In the genomic region with DNA sequence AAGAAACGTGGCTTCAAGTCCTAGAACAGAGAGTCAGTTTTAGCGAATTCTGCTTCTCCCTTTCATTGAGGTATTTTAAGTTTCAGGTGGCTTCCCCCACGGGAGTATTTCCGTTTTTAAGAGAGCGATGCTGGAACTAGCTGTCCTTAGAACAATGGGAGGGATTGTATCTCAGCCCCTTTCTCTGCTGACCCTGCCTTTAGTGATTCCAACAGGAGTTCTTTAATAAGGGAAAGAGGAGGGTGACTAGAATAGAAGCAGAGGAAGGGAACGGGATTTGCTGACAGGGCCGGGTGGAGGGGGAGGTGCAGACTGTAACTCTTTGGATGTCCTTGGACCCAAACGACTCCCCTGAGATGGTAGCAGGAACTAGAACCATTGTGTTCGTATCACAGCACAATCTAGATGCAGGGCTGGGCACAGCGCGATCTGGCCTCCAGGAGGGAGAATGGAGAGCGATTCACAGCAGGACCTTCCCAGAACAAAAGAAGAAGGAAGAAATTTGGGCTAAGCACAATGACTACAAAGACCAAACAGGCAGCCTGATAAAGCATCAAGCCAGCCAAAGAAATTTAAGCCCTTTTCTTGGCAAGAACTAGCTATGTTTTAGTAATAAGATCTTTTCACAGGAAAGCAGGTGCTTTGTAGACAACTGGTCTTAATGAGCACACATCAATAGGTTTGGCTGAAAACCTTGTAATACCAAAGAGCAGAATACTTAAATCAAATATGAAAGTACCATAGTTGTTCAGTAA, we compare ENCODE assay signal across 17 cellular contexts. TPM values are rescaled to one million over a fixed set of nuclear protein-coding genes. Genes with fewer than 3 reads are reported as not detected.
A peak's percentile ranks its signal among the peaks of the same experiment; 100 is the strongest.
DNase-seq lines count a peak whose midpoint lies in the region; ATAC-seq and TF ChIP-seq lines count a peak whose summit lies in the region.
"Had no signal": no experiment of that assay in that cellular context is flagged by ENCODE, and none has a peak within 500 bp of the region (broad histone marks: within the 10 kb centered on the region; RNA-seq: fewer than 3 reads in every experiment).

No MANE protein-coding gene starts in this region.

- no peak for TF ChIP-seq POLR2A in adrenal gland (IDR thresholded peaks at IDR 0.05)
- TF ChIP-seq POLR2A in tibial nerve (IDR thresholded peaks at IDR 0.05): no peak

- H3K4me2 ChIP-seq in smooth muscle cell: no peak overlapping the region

- H3K27ac ChIP-seq in right atrium auricular region (no peak overlapping the region), iPS-18a (ENCODE audit: low read length) (no peak overlapping the region), smooth muscle cell (ENCODE audit: low read depth) (no peak overlapping the region), adrenal gland (no peak overlapping the region), tibial nerve (no peak overlapping the region)
- H3K27ac ChIP-seq: cardiac muscle cell, prostate gland had no signal

- 35% methylated on average over 12 of the region's 12 CpGs for WGBS in smooth muscle cell (ENCODE audit: low lambda C conversion rate)
- 32 to 43% (median 33%) methylated on average over 12 of the region's 12 CpGs for WGBS in adrenal gland, 4 donors
- 17 to 22% methylated on average over 12 of the region's 12 CpGs for WGBS in tibial nerve, 2 donors

- H4K20me1 ChIP-seq in smooth muscle cell (ENCODE audit: low read depth): no peaks in the 10 kb centered on the region

- DNase-seq in Right ventricle myocardium superior (no peak), right atrium auricular region (ENCODE audit: low spot score) (no peak), NCI-H69 (lab: John Stamatoyannopoulos, UW) (peak; percentile 90), smooth muscle cell (lab: John Stamatoyannopoulos, UW; ENCODE audit: unreplicated experiment) (no peak), adrenal gland (no peak), tibial nerve (ENCODE audit: low spot score in 2 of 2) (no peak)
- no peak for DNase-seq in stimulated activated naive B cell treated with anti-CD40 and anti-IgM and Interleukin-4, amounts not matched to agents 10 μg/mL and 1 μg/mL and 100 μg/mL, for 72 hours
- DNase-seq: activated CD4-positive, alpha-beta memory T cell treated with anti-CD3 and anti-CD28 coated beads for 36 hours; activated effector memory CD4-positive, alpha-beta T cell treated with Interleukin-2 at 50 U/mL for 16 hours; DMS153; KBM-7; NCI-H510A treated with DMSO at 0.1 percent for 48 hours; stimulated activated CD4-positive, alpha-beta T cell treated with anti-CD3 and anti-CD28 coated beads, Interleukin-4, amount 100 ng/mL, for 1 hour had no signal

- H3K4me3 ChIP-seq in right atrium auricular region: no peak overlapping the region
- peak overlapping the region; percentile 9 for H3K4me3 ChIP-seq in iPS-18a (ENCODE audit: low read length)
- H3K4me3 ChIP-seq in smooth muscle cell: no peak overlapping the region
- H3K4me3 ChIP-seq in adrenal gland: no peak overlapping the region
- no peak overlapping the region for H3K4me3 ChIP-seq in tibial nerve
- H3K4me3 ChIP-seq: cardiac muscle cell, prostate gland had no signal

- H3K27me3 Mint-ChIP-seq in stimulated activated naive B cell treated with anti-CD40 and anti-IgM and Interleukin-4, amounts not matched to agents 10 μg/mL and 1 μg/mL and 100 μg/mL, for 72 hours: peaks cover 39 to 40% of the 10 kb centered on the region in 2 donors

- H3K36me3 Mint-ChIP-seq in stimulated activated naive B cell treated with anti-CD40 and anti-IgM and Interleukin-4, amounts not matched to agents 10 μg/mL and 1 μg/mL and 100 μg/mL, for 72 hours: no peaks in the 10 kb centered on the region
- H3K36me3 Mint-ChIP-seq: activated CD4-positive, alpha-beta memory T cell treated with anti-CD3 and anti-CD28 coated beads for 36 hours; stimulated activated effector memory CD8-positive, alpha-beta T cell treated with anti-CD3 and anti-CD28 coated beads, Interleukin-12 subunit alpha, Interleukin-12 subunit beta, amount 100 ng/mL, for 72 hours had no signal

- no peaks in the 10 kb centered on the region for H3K4me1 ChIP-seq in right atrium auricular region
- peaks cover 12% of the 10 kb centered on the region for H3K4me1 ChIP-seq in iPS-18a (ENCODE audit: control insufficient read depth, low read depth, low read length)
- H3K4me1 ChIP-seq in smooth muscle cell (ENCODE audit: low read depth): peaks cover 7% of the 10 kb centered on the region
- H3K4me1 ChIP-seq in adrenal gland (replicated peaks in 1 of 2): no peaks in the 10 kb centered on the region
- peaks cover 0 to 4% (median 0%) of the 10 kb centered on the region in 4 donors for H3K4me1 ChIP-seq in tibial nerve
- H3K4me1 ChIP-seq: prostate gland had no signal

- peak; percentile 31 for ATAC-seq in Right ventricle myocardium superior (ENCODE audit: poor library complexity)
- ATAC-seq in stimulated activated naive B cell treated with anti-CD40 and anti-IgM and Interleukin-4, amounts not matched to agents 10 μg/mL and 1 μg/mL and 100 μg/mL, for 72 hours (replicated peaks): no peak
- ATAC-seq: stimulated activated effector memory CD8-positive, alpha-beta T cell treated with anti-CD3 and anti-CD28 coated beads, Interleukin-12 subunit alpha, Interleukin-12 subunit beta, amount 100 ng/mL, for 72 hours had no signal

- H3K79me2 ChIP-seq in smooth muscle cell (ENCODE audit: low read depth): no peaks in the 10 kb centered on the region

- no peak overlapping the region for H3K27ac Mint-ChIP-seq in stimulated activated naive B cell treated with anti-CD40 and anti-IgM and Interleukin-4, amounts not matched to agents 10 μg/mL and 1 μg/mL and 100 μg/mL, for 72 hours
- H3K27ac Mint-ChIP-seq: activated CD4-positive, alpha-beta memory T cell treated with anti-CD3 and anti-CD28 coated beads for 36 hours; stimulated activated effector memory CD8-positive, alpha-beta T cell treated with anti-CD3 and anti-CD28 coated beads, Interleukin-12 subunit alpha, Interleukin-12 subunit beta, amount 100 ng/mL, for 72 hours had no signal

- no peaks in the 10 kb centered on the region for H3F3A ChIP-seq in smooth muscle cell (ENCODE audit: low read depth)

- H2AFZ ChIP-seq in smooth muscle cell (ENCODE audit: low read depth): peak overlapping the region; percentile 18

- H3K9me3 ChIP-seq in right atrium auricular region (no peaks in the 10 kb centered on the region), iPS-18a (ENCODE audit: control insufficient read depth, low read depth, low read length) (no peaks in the 10 kb centered on the region), smooth muscle cell (replicated peaks; ENCODE audit: low read depth) (no peaks in the 10 kb centered on the region), adrenal gland (replicated peaks in 1 of 3) (no peaks in the 10 kb centered on the region), tibial nerve (no peaks in the 10 kb centered on the region)
- H3K9me3 ChIP-seq: prostate gland had no signal

- no peaks in the 10 kb centered on the region for H3K36me3 ChIP-seq in right atrium auricular region
- no peaks in the 10 kb centered on the region for H3K36me3 ChIP-seq in iPS-18a (ENCODE audit: control insufficient read depth, low read depth, low read length)
- H3K36me3 ChIP-seq in smooth muscle cell (ENCODE audit: low read depth): no peaks in the 10 kb centered on the region
- H3K36me3 ChIP-seq in adrenal gland (replicated peaks in 1 of 2): no peaks in the 10 kb centered on the region
- H3K36me3 ChIP-seq in tibial nerve: no peaks in the 10 kb centered on the region
- H3K36me3 ChIP-seq: cardiac muscle cell, prostate gland had no signal

- H3K4me3 Mint-ChIP-seq in stimulated activated naive B cell treated with anti-CD40 and anti-IgM and Interleukin-4, amounts not matched to agents 10 μg/mL and 1 μg/mL and 100 μg/mL, for 72 hours: no peak overlapping the region
- H3K4me3 Mint-ChIP-seq: activated CD4-positive, alpha-beta memory T cell treated with anti-CD3 and anti-CD28 coated beads for 36 hours; stimulated activated effector memory CD8-positive, alpha-beta T cell treated with anti-CD3 and anti-CD28 coated beads, Interleukin-12 subunit alpha, Interleukin-12 subunit beta, amount 100 ng/mL, for 72 hours had no signal

- H3K9me3 Mint-ChIP-seq in stimulated activated naive B cell treated with anti-CD40 and anti-IgM and Interleukin-4, amounts not matched to agents 10 μg/mL and 1 μg/mL and 100 μg/mL, for 72 hours: no peaks in the 10 kb centered on the region
- H3K9me3 Mint-ChIP-seq: activated CD4-positive, alpha-beta memory T cell treated with anti-CD3 and anti-CD28 coated beads for 36 hours; stimulated activated effector memory CD8-positive, alpha-beta T cell treated with anti-CD3 and anti-CD28 coated beads, Interleukin-12 subunit alpha, Interleukin-12 subunit beta, amount 100 ng/mL, for 72 hours had no signal

- H3K27me3 ChIP-seq in right atrium auricular region: no peaks in the 10 kb centered on the region
- H3K27me3 ChIP-seq in iPS-18a (ENCODE audit: control insufficient read depth, insufficient read depth, low read length): no peaks in the 10 kb centered on the region
- peaks cover 21% of the 10 kb centered on the region for H3K27me3 ChIP-seq in smooth muscle cell (ENCODE audit: low read depth)
- H3K27me3 ChIP-seq in adrenal gland: no peaks in the 10 kb centered on the region
- H3K27me3 ChIP-seq in tibial nerve: no peaks in the 10 kb centered on the region
- H3K27me3 ChIP-seq: cardiac muscle cell had no signal

- TF ChIP-seq CTCF in right atrium auricular region (IDR thresholded peaks at IDR 0.05): no peak
- no peak for TF ChIP-seq CTCF in smooth muscle cell (IDR thresholded peaks at IDR 0.05; ENCODE audit: borderline replicate concordance, insufficient read depth, poor library complexity, severe bottlenecking)
- TF ChIP-seq CTCF in adrenal gland (IDR thresholded peaks at IDR 0.05): no peak
- no peak for TF ChIP-seq CTCF in tibial nerve (IDR thresholded peaks at IDR 0.05)

- H3K4me1 Mint-ChIP-seq in stimulated activated naive B cell treated with anti-CD40 and anti-IgM and Interleukin-4, amounts not matched to agents 10 μg/mL and 1 μg/mL and 100 μg/mL, for 72 hours: no peaks in the 10 kb centered on the region
- H3K4me1 Mint-ChIP-seq: stimulated activated effector memory CD8-positive, alpha-beta T cell treated with anti-CD3 and anti-CD28 coated beads, Interleukin-12 subunit alpha, Interleukin-12 subunit beta, amount 100 ng/mL, for 72 hours had no signal

- TF ChIP-seq EP300 in tibial nerve (IDR thresholded peaks at IDR 0.05): no peak

- intact Hi-C loops in Right ventricle myocardium superior (cut with DNase I) (no loop called here), adrenal gland (cut with DNase I) (no loop called here)

- H3K9ac ChIP-seq in iPS-18a (ENCODE audit: low read length): no peak overlapping the region
- H3K9ac ChIP-seq in smooth muscle cell (ENCODE audit: low read depth): no peak overlapping the region

RNA-seq across cellular contexts. Expression of a gene that starts 15.8 kb away (rescaled TPM):
- 11.1 TPM for total RNA-seq in Right ventricle myocardium superior
- 1 to 10 TPM; 6.3 to 8.0 TPM for total RNA-seq in right atrium auricular region
- total RNA-seq in smooth muscle cell: 17.3 and 21.7 TPM in 2 replicates
- 3.5 and 3.6 TPM in 2 replicates for polyA plus RNA-seq in smooth muscle cell
- 10 to 100 TPM in 4 of 8 donors, 1 to 10 TPM in 4; 4.0 to 22.5 (median 8.9) TPM for total RNA-seq in adrenal gland
- 1 to 10 TPM; 4.1 to 7.9 (median 7.1) TPM for polyA plus RNA-seq in adrenal gland
- 10 to 100 TPM; 23.7 to 38.7 (median 25.4) TPM for total RNA-seq in tibial nerve
